8 cellular contexts compared by ENCODE assay signal in genomic region chr10:109978481-109978880, GRCh38. TPM values are rescaled to one million over a fixed set of nuclear protein-coding genes. Genes with fewer than 3 reads are reported as not detected.
DNase-seq lines count a peak whose midpoint lies in the region; ATAC-seq and TF ChIP-seq lines count a peak whose summit lies in the region.

No MANE protein-coding gene starts in this region.

- peaks cover 0 to 14% (median 0%) of the 10 kb centered on the region in 4 donors for H3K4me1 ChIP-seq in right lobe of liver

- intact Hi-C loops in right lobe of liver (cut with DNase I), result no loop called here

- no peaks in the 10 kb centered on the region for H3K9me3 ChIP-seq in right lobe of liver

- TF ChIP-seq POLR2A in right lobe of liver (IDR thresholded peaks at IDR 0.05), result no peak

- H3K36me3 ChIP-seq in right lobe of liver, result no peaks in the 10 kb centered on the region

- H3K4me3 ChIP-seq in right lobe of liver, result no peak overlapping the region

- H3K27me3 ChIP-seq in right lobe of liver, result no peaks in the 10 kb centered on the region

- no peak overlapping the region for H3K27ac ChIP-seq in VCaP
- H3K27ac ChIP-seq in caudate nucleus (ENCODE audit: low read depth, low read length), result peak overlapping the region; percentile 11
- H3K27ac ChIP-seq in right lobe of liver, result no peak overlapping the region

- peak; percentile 59 for TF ChIP-seq CTCF in VCaP (conservative IDR thresholded peaks at IDR 0.05)
- peak; percentile 44 to 57 (median 49) for TF ChIP-seq CTCF in right lobe of liver (IDR thresholded peaks at IDR 0.05)

- peak; percentile 50 for ATAC-seq in HG02870 (IDR thresholded peaks at IDR 0.05; ENCODE audit: unreplicated experiment)
- peak in 2 of 4 donors; percentile 25 to 40 for ATAC-seq in right lobe of liver
- ATAC-seq in GM18907 (IDR thresholded peaks at IDR 0.05; ENCODE audit: unreplicated experiment), result no peak
- no peak for ATAC-seq in HG03108 (IDR thresholded peaks at IDR 0.05; ENCODE audit: unreplicated experiment)

- 80% methylated on average over 6 of the region's 6 CpGs for WGBS in right lobe of liver (ENCODE audit: insufficient coverage, low coverage, low lambda C conversion rate, missing lambda C conversion rate)

- peak; percentile 65 for DNase-seq in CD1c-positive myeloid dendritic cell (ENCODE audit: extremely low spot score)
- peak in 18 of 61 donors; percentile 5 to 59 (median 14) for DNase-seq in caudate nucleus (lab: John Stamatoyannopoulos, UW)
- no peak for DNase-seq in right lobe of liver
- peak; percentile 35 to 45 for DNase-seq in stimulated activated CD8-positive, alpha-beta memory T cell treated with anti-CD3 and anti-CD28 coated beads, Interleukin-2, amount 100 ng/mL, for 1 hour (ENCODE audit: low read depth in 2 of 2)

RNA-seq across cellular contexts. Expression of gene ADD3, which starts 29.3 kb away (rescaled TPM):
- 10 to 100 TPM; 11.7 to 71.3 (median 16.2) TPM for total RNA-seq in right lobe of liver

RNA-seq across cellular contexts. Expression of gene XPNPEP1, which starts 55.2 kb away (rescaled TPM):
- 10 to 100 TPM; 13.9 to 57.8 (median 29.4) TPM for total RNA-seq in right lobe of liver

Comparison
In these comparisons a context has a peak if more than half of its experiments do, and no peak if none do; other contexts are left out.
1. DNase-seq: peak in CD1c-positive myeloid dendritic cell (single experiment) and stimulated activated CD8-positive, alpha-beta memory T cell treated with anti-CD3 and anti-CD28 coated beads, Interleukin-2, amount 100 ng/mL, for 1 hour (2 of 2); none in right lobe of liver (0 of 3).